In genomic region chr22:22721681-22722309, GRCh38 we compare ENCODE assay signal across 1 cellular context.
TF ChIP-seq lines count a peak whose summit lies in the region.

No MANE protein-coding gene starts in this region.

TF ChIP-seq in GM23338, 12 proteins besides CTCF, POLR2A, EP300 and RAD21 (continued from another document):
- TF ChIP-seq ZNF331 (CRISPR knock-in tag; IDR thresholded peaks at IDR 0.05; ENCODE audit: low read depth) = no peak
- TF ChIP-seq NANOG (IDR thresholded peaks at IDR 0.05; ENCODE audit: borderline replicate concordance) = no peak
- TF ChIP-seq ETS1 (IDR thresholded peaks at IDR 0.05) = no peak
- no peak for TF ChIP-seq ZNF114 (CRISPR knock-in tag; IDR thresholded peaks at IDR 0.05)
- no peak for TF ChIP-seq EZH2 (IDR thresholded peaks at IDR 0.05; ENCODE audit: low read depth, unreplicated experiment)
- TF ChIP-seq STAT1 (IDR thresholded peaks at IDR 0.05; ENCODE audit: unreplicated experiment) = no peak
